Comparison of ENCODE assay signal across 8 cellular contexts in genomic region chr17:21043296-21044232, GRCh38. TPM values are rescaled to one million over a fixed set of nuclear protein-coding genes. Genes with fewer than 3 reads are reported as not detected.
DNase-seq lines count a peak whose midpoint lies in the region; ATAC-seq and TF ChIP-seq lines count a peak whose summit lies in the region.

No MANE protein-coding gene starts in this region.

- peak overlapping the region; percentile 61 to 97 (median 82) for H3K4me3 ChIP-seq in gastrocnemius medialis

- H3K27me3 ChIP-seq in gastrocnemius medialis, result no peaks in the 10 kb centered on the region

- DNase-seq in NCI-H1105 treated with DMSO at 0.1 percent for 48 hours (lab: John Stamatoyannopoulos, UW) (peak; percentile 99), T follicular helper cell (ENCODE audit: low read depth) (peak; percentile 95), anterior cingulate cortex (lab: John Stamatoyannopoulos, UW) (peak; percentile 62 to 100 (median 98)), hypothalamus (lab: John Stamatoyannopoulos, UW) (peak; percentile 86 to 100 (median 98)), gastrocnemius medialis (peak in 1 of 2 donors; percentile 95), iPS-NIHi11 (ENCODE audit: low spot score) (no peak)

- in situ Hi-C loops in gastrocnemius medialis (cut with MboI; ENCODE audit: low sequenced_read_pairs in 4 of 4), result no loop called here

- ATAC-seq in HG02610 (IDR thresholded peaks at IDR 0.05; ENCODE audit: unreplicated experiment), result peak; percentile 84
- peak; percentile 82 for ATAC-seq in gastrocnemius medialis

- no peak for TF ChIP-seq POLR2A in gastrocnemius medialis (IDR thresholded peaks at IDR 0.05)

- H3K27ac ChIP-seq in gastrocnemius medialis, result peak overlapping the region; percentile 86 to 98 (median 96)

- intact Hi-C loops in gastrocnemius medialis (cut with DNase I; ENCODE audit: low total_unique reads), result loop anchor here (1.0 to 10.0 kb wide), 8 partner anchors 9 to 245 kb away; partner anchors contain the start of gene TMEM11

- no peaks in the 10 kb centered on the region for H3K9me3 ChIP-seq in gastrocnemius medialis

- H3K4me1 ChIP-seq in gastrocnemius medialis, result peaks cover 25 to 33% of the 10 kb centered on the region in 2 donors

- peak; percentile 84 for TF ChIP-seq CTCF in GM12872 (IDR thresholded peaks at IDR 0.05; ENCODE audit: insufficient read depth, low read depth, low read length)
- TF ChIP-seq CTCF in gastrocnemius medialis (IDR thresholded peaks at IDR 0.05 in 4 of 5, conservative IDR thresholded peaks at IDR 0.05 in 1 of 5), result peak; percentile 94 to 98 (median 97)

- no peaks in the 10 kb centered on the region for H3K36me3 ChIP-seq in gastrocnemius medialis

RNA-seq across cellular contexts. Expression of gene USP22, which starts 0.8 kb away (rescaled TPM):
- total RNA-seq in gastrocnemius medialis, result 100 to 1,000 TPM; 120 to 258 (median 143) TPM
